21 cellular contexts compared by ENCODE assay signal in the genomic region with DNA sequence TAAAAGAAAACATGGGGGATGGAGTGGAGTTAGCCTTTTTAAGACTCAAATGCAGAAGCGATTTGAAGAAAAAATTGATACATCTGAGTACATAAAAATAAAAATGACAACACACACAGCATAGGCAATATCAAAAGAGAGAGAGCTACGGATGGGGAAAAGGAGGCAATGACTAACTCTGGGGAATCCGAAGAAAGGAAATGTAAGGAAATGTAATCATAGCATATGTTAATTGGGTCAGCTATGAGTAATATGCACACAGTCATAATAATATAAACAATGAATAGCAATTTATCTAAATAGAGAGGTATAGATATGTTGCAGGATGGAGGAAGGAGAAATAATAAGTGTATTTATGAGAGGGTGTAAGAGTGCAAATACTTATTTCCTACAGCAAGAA.
DNase-seq lines count a peak whose midpoint lies in the region; ATAC-seq and TF ChIP-seq lines count a peak whose summit lies in the region.
"Had no signal": no experiment of that assay in that cellular context is flagged by ENCODE, and none has a peak within 500 bp of the region (broad histone marks: within the 10 kb centered on the region; RNA-seq: fewer than 3 reads in every experiment).

No MANE protein-coding gene starts in this region.

- no peak for ATAC-seq in natural killer cell
- ATAC-seq: HCT116, left lobe of liver had no signal

- no peaks in the 10 kb centered on the region for H3K27me3 Mint-ChIP-seq in activated CD4-positive, alpha-beta memory T cell treated with anti-CD3 and anti-CD28 coated beads for 36 hours
- H3K27me3 Mint-ChIP-seq in activated CD4-positive, alpha-beta memory T cell treated with anti-CD3 and anti-CD28 coated beads, Interleukin-2, amount 10 ng/mL, durations not matched to agents 7 days and 5 days, result no peaks in the 10 kb centered on the region
- H3K27me3 Mint-ChIP-seq in natural killer cell (ENCODE audit: low read depth in 2 of 2), result no peaks in the 10 kb centered on the region

- H3K4me3 ChIP-seq in choroid plexus epithelial cell (ENCODE audit: low read depth, low read length), result no peak overlapping the region
- H3K4me3 ChIP-seq: BLaER1, dorsolateral prefrontal cortex, spleen, uterus had no signal

- no peak overlapping the region for H3K4me3 Mint-ChIP-seq in activated CD4-positive, alpha-beta memory T cell treated with anti-CD3 and anti-CD28 coated beads for 36 hours
- H3K4me3 Mint-ChIP-seq in activated CD4-positive, alpha-beta memory T cell treated with anti-CD3 and anti-CD28 coated beads, Interleukin-2, amount 10 ng/mL, durations not matched to agents 7 days and 5 days, result no peak overlapping the region
- H3K4me3 Mint-ChIP-seq in natural killer cell, result no peak overlapping the region

- no peak for DNase-seq in activated CD4-positive, alpha-beta memory T cell treated with anti-CD3 and anti-CD28 coated beads for 36 hours
- no peak for DNase-seq in activated CD4-positive, alpha-beta memory T cell treated with anti-CD3 and anti-CD28 coated beads, Interleukin-2, amount 10 ng/mL, durations not matched to agents 7 days and 5 days
- DNase-seq in HS-5 (ENCODE audit: low read depth) (peak; percentile 71), choroid plexus epithelial cell (ENCODE audit: low read depth) (peak; percentile 37), natural killer cell (no peak), NCI-H1436 treated with DMSO at 0.1 percent for 48 hours (lab: John Stamatoyannopoulos, UW) (no peak), NAMALWA (ENCODE audit: low spot score) (no peak), NCI-H510A (lab: John Stamatoyannopoulos, UW) (no peak)
- DNase-seq: activated CD4-positive, alpha-beta T cell treated with anti-CD3 and anti-CD28 coated beads, Interleukin-2, amount 50 U/mL, for 1 hour; activated T-cell treated with anti-CD3 and anti-CD28 coated beads, Interleukin-2, amount 50 U/mL, for 1 hour; glutamatergic neuron; NCI-H187 treated with DMSO at 0.1 percent for 48 hours; RPMI8226; spleen; substantia nigra; SW 1271; uterus had no signal

- H3K4me1 Mint-ChIP-seq in activated CD4-positive, alpha-beta memory T cell treated with anti-CD3 and anti-CD28 coated beads for 36 hours (ENCODE audit: low read depth), result peaks cover 39% of the 10 kb centered on the region
- H3K4me1 Mint-ChIP-seq in activated CD4-positive, alpha-beta memory T cell treated with anti-CD3 and anti-CD28 coated beads, Interleukin-2, amount 10 ng/mL, durations not matched to agents 7 days and 5 days, result peaks cover 12% of the 10 kb centered on the region
- H3K4me1 Mint-ChIP-seq in natural killer cell, result peaks cover 35 to 52% of the 10 kb centered on the region in 2 donors

- CTCF ChIA-PET in activated CD4-positive, alpha-beta memory T cell treated with anti-CD3 and anti-CD28 coated beads for 36 hours (lab: Charles Lee), result interaction anchor here (0.5 to 1.7 kb wide), 4 partner anchors 16 to 277 kb away, joined by 3 to 5 read pairs (median 4); no protein-coding TSS in a partner anchor
- CTCF ChIA-PET in activated CD4-positive, alpha-beta memory T cell treated with anti-CD3 and anti-CD28 coated beads, Interleukin-2, amount 10 ng/mL, durations not matched to agents 7 days and 5 days (lab: Charles Lee), result no interaction called here

- intact Hi-C loops in activated CD4-positive, alpha-beta memory T cell treated with anti-CD3 and anti-CD28 coated beads for 36 hours (cut with micrococcal nuclease), result loop anchor here (2.0 kb wide), 1 partner anchor 15 kb away; no protein-coding TSS in a partner anchor
- intact Hi-C loops in natural killer cell (cut with micrococcal nuclease), result no loop called here

- TF ChIP-seq CTCF in choroid plexus epithelial cell (conservative IDR thresholded peaks at IDR 0.05; ENCODE audit: low read depth, low read length), result no peak
- no peak for TF ChIP-seq CTCF in natural killer cell (IDR thresholded peaks at IDR 0.05)

- H3K27ac Mint-ChIP-seq in activated CD4-positive, alpha-beta memory T cell treated with anti-CD3 and anti-CD28 coated beads for 36 hours, result peak overlapping the region; percentile 0
- no peak overlapping the region for H3K27ac Mint-ChIP-seq in activated CD4-positive, alpha-beta memory T cell treated with anti-CD3 and anti-CD28 coated beads, Interleukin-2, amount 10 ng/mL, durations not matched to agents 7 days and 5 days
- peak overlapping the region; percentile 18 to 71 for H3K27ac Mint-ChIP-seq in natural killer cell

- no peaks in the 10 kb centered on the region for H3K9me3 Mint-ChIP-seq in activated CD4-positive, alpha-beta memory T cell treated with anti-CD3 and anti-CD28 coated beads for 36 hours
- no peaks in the 10 kb centered on the region for H3K9me3 Mint-ChIP-seq in activated CD4-positive, alpha-beta memory T cell treated with anti-CD3 and anti-CD28 coated beads, Interleukin-2, amount 10 ng/mL, durations not matched to agents 7 days and 5 days
- H3K9me3 Mint-ChIP-seq in natural killer cell, result no peaks in the 10 kb centered on the region

- H3K36me3 Mint-ChIP-seq in activated CD4-positive, alpha-beta memory T cell treated with anti-CD3 and anti-CD28 coated beads for 36 hours, result peaks cover 6% of the 10 kb centered on the region
- H3K36me3 Mint-ChIP-seq in activated CD4-positive, alpha-beta memory T cell treated with anti-CD3 and anti-CD28 coated beads, Interleukin-2, amount 10 ng/mL, durations not matched to agents 7 days and 5 days (ENCODE audit: low read depth), result peaks cover 6% of the 10 kb centered on the region
- no peaks in the 10 kb centered on the region for H3K36me3 Mint-ChIP-seq in natural killer cell

- POLR2A ChIA-PET in activated CD4-positive, alpha-beta memory T cell treated with anti-CD3 and anti-CD28 coated beads for 36 hours (lab: Charles Lee), result no interaction called here
- POLR2A ChIA-PET in activated CD4-positive, alpha-beta memory T cell treated with anti-CD3 and anti-CD28 coated beads, Interleukin-2, amount 10 ng/mL, durations not matched to agents 7 days and 5 days (lab: Charles Lee), result no interaction called here

Comparison
In these comparisons a context has a peak if more than half of its experiments do, and no peak if none do; other contexts are left out.
1. DNase-seq: peak in HS-5 (single experiment) and choroid plexus epithelial cell (single experiment); none in activated CD4-positive, alpha-beta memory T cell treated with anti-CD3 and anti-CD28 coated beads for 36 hours (single experiment), activated CD4-positive, alpha-beta memory T cell treated with anti-CD3 and anti-CD28 coated beads, Interleukin-2, amount 10 ng/mL, durations not matched to agents 7 days and 5 days (single experiment), natural killer cell (single experiment), NCI-H1436 treated with DMSO at 0.1 percent for 48 hours (single experiment), NAMALWA (single experiment) and NCI-H510A (single experiment).